Comparison of ENCODE assay signal across 8 cellular contexts in the genomic region with DNA sequence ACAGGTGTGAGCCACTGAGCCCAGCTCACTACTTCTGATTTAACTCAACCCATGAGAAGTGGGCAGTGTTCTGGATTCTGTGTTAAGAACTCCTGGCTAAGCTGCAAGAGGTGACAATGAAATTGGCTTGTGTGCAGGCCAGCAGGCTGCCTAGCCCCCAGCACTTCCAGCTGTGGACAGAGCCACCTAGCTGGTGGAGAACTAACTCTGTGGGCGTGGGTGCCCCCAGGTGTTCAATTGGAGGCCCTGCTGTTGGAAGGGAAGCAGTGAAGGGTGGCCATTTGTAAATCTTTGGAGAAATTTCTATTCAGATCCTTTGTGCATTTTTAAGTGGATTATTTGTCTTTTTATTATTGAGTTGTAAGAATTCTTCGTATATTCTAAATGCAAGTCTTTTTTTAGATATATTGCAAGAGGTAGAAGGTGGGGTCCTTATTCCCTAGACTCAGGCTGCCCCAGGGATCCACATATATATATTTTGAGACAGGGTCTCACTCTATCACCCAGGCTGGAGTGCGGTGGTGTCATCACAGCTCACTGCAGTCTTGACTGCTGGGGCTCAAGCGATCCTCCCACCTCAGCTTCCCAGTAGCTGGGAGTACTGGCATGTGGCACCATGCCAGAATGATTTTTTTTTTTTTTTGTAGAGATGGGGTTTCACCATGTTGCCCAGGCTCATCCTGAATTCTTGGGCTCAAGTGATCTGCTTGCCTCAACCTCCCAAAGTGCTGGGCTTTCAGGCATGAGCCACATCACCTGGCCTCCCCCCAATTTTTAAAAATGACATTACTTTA. TPM values are rescaled to one million over a fixed set of nuclear protein-coding genes. Genes with fewer than 3 reads are reported as not detected.
A peak's percentile ranks its signal among the peaks of the same experiment; 100 is the strongest.
DNase-seq lines count a peak whose midpoint lies in the region; ATAC-seq, FAIRE-seq and TF ChIP-seq lines count a peak whose summit lies in the region.

No MANE protein-coding gene starts in this region.

- H3K27me3 ChIP-seq in WERI-Rb-1 (ENCODE audit: insufficient read depth, low read depth, severe bottlenecking) = no peaks in the 10 kb centered on the region

- TF ChIP-seq CTCF in WERI-Rb-1 (IDR thresholded peaks at IDR 0.05; ENCODE audit: low read depth, low read length) (peak; percentile 74), foreskin fibroblast (IDR thresholded peaks at IDR 0.05; ENCODE audit: low read depth, low read length) (peak; percentile 45)

- no peak for ATAC-seq in GM18868 (IDR thresholded peaks at IDR 0.05; ENCODE audit: unreplicated experiment)

- H3K9me3 ChIP-seq in WERI-Rb-1 (ENCODE audit: severe bottlenecking) = peaks cover 2% of the 10 kb centered on the region

- no peak for FAIRE-seq in GM12892 (lab: Jason Lieb, UNC)

- TF ChIP-seq POLR2A in GM12892 (IDR thresholded peaks at IDR 0.05; ENCODE audit: low read depth, low read length) = no peak

- no peaks in the 10 kb centered on the region for H3K36me3 ChIP-seq in WERI-Rb-1

- DNase-seq in activated gamma-delta T cell treated with Interleukin-2 at 50 U/mL for 16 hours (peak; percentile 23), activated gamma-delta T cell (lab: John Stamatoyannopoulos, UW) (no peak), NCI-H1417 (lab: John Stamatoyannopoulos, UW) (peak; percentile 57 to 83 (median 67)), WERI-Rb-1 (peak; percentile 71), foreskin fibroblast (peak in 1 of 2 donors; percentile 22), GM12892 (ENCODE audit: insufficient read length) (no peak)
- peak; percentile 68 for DNase-seq in stimulated activated CD8-positive, alpha-beta memory T cell treated with anti-CD3 and anti-CD28 coated beads, Interleukin-4, amount 100 ng/mL, for 48 hours

- no peak overlapping the region for H3K27ac ChIP-seq in WERI-Rb-1

- H3K4me3 ChIP-seq in WERI-Rb-1 (ENCODE audit: low read depth, low read length) = no peak overlapping the region
- H3K4me3 ChIP-seq in foreskin fibroblast (ENCODE audit: low read depth in 1 of 2, low read length in 2 of 2) = no peak overlapping the region

RNA-seq across cellular contexts. Expression of a gene that starts 7.2 kb away (rescaled TPM):
- polyA plus RNA-seq in GM12892 (2012; ENCODE audit: missing spikeins) = 4.0 TPM

RNA-seq across cellular contexts. Expression of a gene that starts 31.6 kb away (rescaled TPM):
- polyA plus RNA-seq in GM12892 (2012; ENCODE audit: missing spikeins) = 1.3 TPM

RNA-seq across cellular contexts. Expression of a gene that starts 35.2 kb away (rescaled TPM):
- polyA plus RNA-seq in GM12892 (2012; ENCODE audit: missing spikeins) = 18.0 TPM

RNA-seq across cellular contexts. Expression of a gene that starts 50.3 kb away (rescaled TPM):
- 404 TPM for polyA plus RNA-seq in GM12892 (2012; ENCODE audit: missing spikeins)

Comparison
In these comparisons a context has a peak if more than half of its experiments do, and no peak if none do; other contexts are left out.
1. DNase-seq: peak in activated gamma-delta T cell treated with Interleukin-2 at 50 U/mL for 16 hours (single experiment), NCI-H1417 (3 of 3), WERI-Rb-1 (single experiment) and stimulated activated CD8-positive, alpha-beta memory T cell treated with anti-CD3 and anti-CD28 coated beads, Interleukin-4, amount 100 ng/mL, for 48 hours (single experiment); none in activated gamma-delta T cell (single experiment) and GM12892 (single experiment).